ENCODE assay signal across 1 cellular context in genomic region chr3:50617096-50617791, GRCh38.
TF ChIP-seq lines count a peak whose summit lies in the region.

Gene MAPKAPK3, plus strand, starts transcription at chr3:50617151. Its CDS starts 415 bp downstream, at chr3:50617566.

TF ChIP-seq in GM12878, 131 proteins besides CTCF, POLR2A, EP300 and RAD21 (continued from another document):
- TF ChIP-seq, protein P1, sequence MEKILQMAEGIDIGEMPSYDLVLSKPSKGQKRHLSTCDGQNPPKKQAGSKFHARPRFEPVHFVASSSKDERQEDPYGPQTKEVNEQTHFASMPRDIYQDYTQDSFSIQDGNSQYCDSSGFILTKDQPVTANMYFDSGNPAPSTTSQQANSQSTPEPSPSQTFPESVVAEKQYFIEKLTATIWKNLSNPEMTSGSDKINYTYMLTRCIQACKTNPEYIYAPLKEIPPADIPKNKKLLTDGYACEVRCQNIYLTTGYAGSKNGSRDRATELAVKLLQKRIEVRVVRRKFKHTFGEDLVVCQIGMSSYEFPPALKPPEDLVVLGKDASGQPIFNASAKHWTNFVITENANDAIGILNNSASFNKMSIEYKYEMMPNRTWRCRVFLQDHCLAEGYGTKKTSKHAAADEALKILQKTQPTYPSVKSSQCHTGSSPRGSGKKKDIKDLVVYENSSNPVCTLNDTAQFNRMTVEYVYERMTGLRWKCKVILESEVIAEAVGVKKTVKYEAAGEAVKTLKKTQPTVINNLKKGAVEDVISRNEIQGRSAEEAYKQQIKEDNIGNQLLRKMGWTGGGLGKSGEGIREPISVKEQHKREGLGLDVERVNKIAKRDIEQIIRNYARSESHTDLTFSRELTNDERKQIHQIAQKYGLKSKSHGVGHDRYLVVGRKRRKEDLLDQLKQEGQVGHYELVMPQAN (conservative IDR thresholded peaks at IDR 0.05) = 0 out of 2 replicates have a peak, but pooled peaks have one; percentile 47
TF ChIP-seq in GM12878: peak in this region for 11.
